ENCODE assay signal across 10 cellular contexts in genomic region chr12:101925352-101925751, GRCh38. TPM values are rescaled to one million over a fixed set of nuclear protein-coding genes. Genes with fewer than 3 reads are reported as not detected.
DNase-seq lines count a peak whose midpoint lies in the region; ATAC-seq and TF ChIP-seq lines count a peak whose summit lies in the region.
"Had no signal": no experiment of that assay in that cellular context is flagged by ENCODE, and none has a peak within 500 bp of the region (broad histone marks: within the 10 kb centered on the region; RNA-seq: fewer than 3 reads in every experiment).

No MANE protein-coding gene starts in this region.

- H3K36me3 ChIP-seq in mucosa of descending colon (ENCODE audit: low read depth): no peaks in the 10 kb centered on the region
- H3K36me3 ChIP-seq: neural progenitor cell had no signal

- intact Hi-C loops in mucosa of descending colon (cut with DNase I, micrococcal nuclease): no loop called here

- no peaks in the 10 kb centered on the region for H3K9me3 ChIP-seq in mucosa of descending colon

- no peak for TF ChIP-seq POLR2A in NB4 (IDR thresholded peaks at IDR 0.05; ENCODE audit: extremely low read depth, insufficient read length)

- peak; percentile 74 for ATAC-seq in mucosa of descending colon
- no peak for ATAC-seq in GM19452 (IDR thresholded peaks at IDR 0.05; ENCODE audit: unreplicated experiment)
- ATAC-seq in GM21723 (IDR thresholded peaks at IDR 0.05; ENCODE audit: unreplicated experiment): no peak

- TF ChIP-seq CTCF in NB4 (IDR thresholded peaks at IDR 0.05; ENCODE audit: low read depth, low read length) (no peak), coronary artery (IDR thresholded peaks at IDR 0.05) (no peak), mucosa of descending colon (IDR thresholded peaks at IDR 0.05) (no peak)

- H3K4me3 ChIP-seq in NB4 (ENCODE audit: low read depth, low read length) (no peak overlapping the region), coronary artery (no peak overlapping the region), mucosa of descending colon (no peak overlapping the region)
- H3K4me3 ChIP-seq: neural progenitor cell had no signal

- H3K4me1 ChIP-seq in mucosa of descending colon (ENCODE audit: low read depth): no peaks in the 10 kb centered on the region
- H3K4me1 ChIP-seq: neural progenitor cell had no signal

- DNase-seq in AG08395 (ENCODE audit: low spot score) (peak; percentile 98), NB4 (ENCODE audit: low read depth) (peak; percentile 88), coronary artery (ENCODE audit: low spot score) (peak; percentile 81), mucosa of descending colon (peak in 1 of 3 donors; percentile 40), NCI-H1092 (lab: John Stamatoyannopoulos, UW) (no peak)
- no peak for DNase-seq in activated T-cell treated with anti-CD3 and anti-CD28 coated beads, Interleukin-2, amount 50 U/mL, for 1 hour
- DNase-seq: activated CD4-positive, alpha-beta T cell treated with anti-CD3 and anti-CD28 coated beads, Interleukin-2, amount 50 U/mL, for 1 hour had no signal

- H3K27ac ChIP-seq in coronary artery: peak overlapping the region in 1 of 2 donors; percentile 75
- H3K27ac ChIP-seq: neural progenitor cell had no signal

RNA-seq across cellular contexts. Expression of gene DRAM1, which starts 48.0 kb away (rescaled TPM):
- 10 to 100 TPM in 2 of 3 donors, 1 to 10 TPM in 1; 4.3 to 25.2 (median 10.1) TPM for total RNA-seq in mucosa of descending colon

Comparison
In these comparisons a context has a peak if more than half of its experiments do, and no peak if none do; other contexts are left out.
1. DNase-seq: peak in AG08395 (single experiment), NB4 (single experiment) and coronary artery (single experiment); none in NCI-H1092 (single experiment) and activated T-cell treated with anti-CD3 and anti-CD28 coated beads, Interleukin-2, amount 50 U/mL, for 1 hour (single experiment).